In the genomic region with DNA sequence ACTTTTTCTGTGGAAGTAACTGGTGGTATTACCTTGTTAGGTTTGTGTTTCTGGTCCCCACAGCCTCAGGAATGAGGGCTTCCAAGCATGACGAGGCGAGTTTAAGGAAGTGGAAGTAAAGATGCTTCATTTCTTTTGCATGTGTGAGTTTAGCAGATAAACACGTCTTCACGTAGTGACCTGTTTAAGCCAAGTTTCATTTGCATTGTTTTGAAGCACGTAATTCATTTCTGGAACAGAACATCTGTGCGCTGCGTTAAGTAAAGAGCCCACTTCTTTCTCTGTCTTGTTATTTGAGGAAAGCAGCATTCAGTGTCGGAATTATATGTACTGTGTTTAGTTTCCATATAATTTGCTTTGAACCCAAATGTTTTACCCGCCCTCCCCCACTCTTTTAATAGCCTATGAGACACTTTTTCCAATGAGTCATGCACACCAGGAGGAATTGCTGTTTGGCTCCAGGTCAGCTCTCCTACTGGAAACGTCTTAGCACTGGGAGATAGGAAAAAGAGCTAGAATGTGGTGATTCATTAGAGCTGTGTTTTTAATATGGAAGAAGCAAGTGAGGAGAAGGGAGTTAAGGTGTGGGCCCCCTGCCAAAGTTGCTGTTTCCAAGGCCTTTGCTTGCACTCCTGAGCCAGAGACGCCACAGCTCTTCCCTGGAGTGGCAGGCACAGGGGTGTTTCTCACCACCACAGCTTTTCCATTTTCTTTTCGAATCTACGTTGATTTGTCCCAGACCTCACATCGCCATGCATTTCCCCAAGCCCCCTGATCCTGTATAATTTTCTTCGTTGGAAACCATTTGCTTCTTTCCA, we compare ENCODE assay signal across 8 cellular contexts. TPM values are rescaled to one million over a fixed set of nuclear protein-coding genes. Genes with fewer than 3 reads are reported as not detected.
DNase-seq lines count a peak whose midpoint lies in the region; ATAC-seq and TF ChIP-seq lines count a peak whose summit lies in the region.

No MANE protein-coding gene starts in this region.

- H3K9ac ChIP-seq in trophoblast cell (ENCODE audit: low read length): no peak overlapping the region

- no peak overlapping the region for H3K23ac ChIP-seq in trophoblast cell (ENCODE audit: low read length)

- H3K4me1 Mint-ChIP-seq in GM23338 (peaks cover 17% of the 10 kb centered on the region), progenitor cell of endocrine pancreas (ENCODE audit: low read depth) (peaks cover 31% of the 10 kb centered on the region)
- no peaks in the 10 kb centered on the region for H3K4me1 Mint-ChIP-seq in activated CD8-positive, alpha-beta memory T cell treated with anti-CD3 and anti-CD28 coated beads, Interleukin-2, amount 10 ng/mL, durations not matched to agents 7 days and 5 days

- H3K79me2 ChIP-seq in GM23338 (replicated peaks; ENCODE audit: insufficient read depth) (no peaks in the 10 kb centered on the region), trophoblast cell (ENCODE audit: control insufficient read depth, insufficient read depth, low read length, poor library complexity) (no peaks in the 10 kb centered on the region)

- peaks cover 4% of the 10 kb centered on the region; the same call in 1 of the 3 replicates for H3K36me3 Mint-ChIP-seq in GM23338 (ENCODE audit: low read depth)
- H3K36me3 Mint-ChIP-seq in activated CD8-positive, alpha-beta memory T cell treated with anti-CD3 and anti-CD28 coated beads, Interleukin-2, amount 10 ng/mL, durations not matched to agents 7 days and 5 days: no peaks in the 10 kb centered on the region
- no peaks in the 10 kb centered on the region for H3K36me3 Mint-ChIP-seq in progenitor cell of endocrine pancreas (ENCODE audit: insufficient read depth)

- H4K20me1 ChIP-seq in GM23338 (replicated peaks; ENCODE audit: insufficient read depth): no peaks in the 10 kb centered on the region

- H3K9me3 ChIP-seq in Peyer's patch (no peaks in the 10 kb centered on the region), trophoblast cell (ENCODE audit: insufficient read depth, low read depth, low read length) (peaks cover 2% of the 10 kb centered on the region)

- no peak for ATAC-seq in GM23338
- no peak for ATAC-seq in activated CD8-positive, alpha-beta memory T cell treated with anti-CD3 and anti-CD28 coated beads, Interleukin-2, amount 10 ng/mL, durations not matched to agents 7 days and 5 days
- no peak for ATAC-seq in GM18909 (IDR thresholded peaks at IDR 0.05; ENCODE audit: poor library complexity, unreplicated experiment)

- H3K36me3 ChIP-seq in GM23338 (ENCODE audit: insufficient read depth): no peaks in the 10 kb centered on the region
- no peaks in the 10 kb centered on the region for H3K36me3 ChIP-seq in Peyer's patch
- no peaks in the 10 kb centered on the region for H3K36me3 ChIP-seq in trophoblast cell (ENCODE audit: control insufficient read depth in 1 of 2, insufficient read depth in 2 of 2, low read length in 2 of 2)

- H3K4me3 ChIP-seq in GM23338: no peak overlapping the region
- H3K4me3 ChIP-seq in Peyer's patch: no peak overlapping the region
- H3K4me3 ChIP-seq in fibroblast of pulmonary artery (replicated peaks; ENCODE audit: low read depth, low read length): peak overlapping the region; percentile 38
- H3K4me3 ChIP-seq in trophoblast cell (ENCODE audit: low read depth, low read length): no peak overlapping the region

- no peak overlapping the region for H4K91ac ChIP-seq in trophoblast cell (ENCODE audit: low read depth, low read length)

- no peaks in the 10 kb centered on the region for H3F3A ChIP-seq in GM23338 (replicated peaks; ENCODE audit: low read depth)

- peak overlapping the region; percentile 93 for H2AFZ ChIP-seq in GM23338
- no peak overlapping the region for H2AFZ ChIP-seq in trophoblast cell (ENCODE audit: insufficient read depth, low read length, poor library complexity)

- DNase-seq in AG08395 (ENCODE audit: low spot score) (peak; percentile 94), GM23338 (ENCODE audit: low spot score) (no peak), Peyer's patch (peak in 1 of 3 donors; percentile 73), fibroblast of pulmonary artery (ENCODE audit: low read depth) (peak; percentile 98), trophoblast cell (peak; percentile 60 to 82), progenitor cell of endocrine pancreas (ENCODE audit: low spot score, unreplicated experiment) (no peak)
- DNase-seq in activated CD8-positive, alpha-beta memory T cell treated with anti-CD3 and anti-CD28 coated beads, Interleukin-2, amount 10 ng/mL, durations not matched to agents 7 days and 5 days: no peak

- no peak overlapping the region for H2BK5ac ChIP-seq in trophoblast cell (ENCODE audit: low read depth, low read length, poor library complexity)

- H3K27ac Mint-ChIP-seq in GM23338 (no peak overlapping the region), progenitor cell of endocrine pancreas (no peak overlapping the region)
- no peak overlapping the region for H3K27ac Mint-ChIP-seq in activated CD8-positive, alpha-beta memory T cell treated with anti-CD3 and anti-CD28 coated beads, Interleukin-2, amount 10 ng/mL, durations not matched to agents 7 days and 5 days

- H2BK120ac ChIP-seq in trophoblast cell (ENCODE audit: insufficient read depth, low read length, poor library complexity): no peak overlapping the region

- H3K4me2 ChIP-seq in GM23338 (no peak overlapping the region), trophoblast cell (ENCODE audit: low read length) (no peak overlapping the region)

- no peak overlapping the region for H2AK5ac ChIP-seq in trophoblast cell (ENCODE audit: low read length)

- H3K14ac ChIP-seq in trophoblast cell (ENCODE audit: low read length): no peak overlapping the region

- H2BK12ac ChIP-seq in trophoblast cell (ENCODE audit: low read length): peak overlapping the region; percentile 60

- TF ChIP-seq CTCF in GM23338 (conservative IDR thresholded peaks at IDR 0.05; ENCODE audit: low read depth in 2 of 2): no peak
- TF ChIP-seq CTCF in Peyer's patch (IDR thresholded peaks at IDR 0.05): no peak
- TF ChIP-seq CTCF in fibroblast of pulmonary artery (IDR thresholded peaks at IDR 0.05; ENCODE audit: low read length, missing control alignments): no peak
- no peak for TF ChIP-seq CTCF in progenitor cell of endocrine pancreas (IDR thresholded peaks at IDR 0.05; ENCODE audit: unreplicated experiment)

- CTCF ChIA-PET in activated CD8-positive, alpha-beta memory T cell treated with anti-CD3 and anti-CD28 coated beads, Interleukin-2, amount 10 ng/mL, durations not matched to agents 7 days and 5 days (lab: Charles Lee): no interaction called here

- H3K27ac ChIP-seq in GM23338 (ENCODE audit: low read depth) (no peak overlapping the region), Peyer's patch (peak overlapping the region; percentile 17 to 82 (median 59)), trophoblast cell (ENCODE audit: low read depth, low read length) (no peak overlapping the region)

- no peak overlapping the region for H3K4me3 Mint-ChIP-seq in GM23338
- no peak overlapping the region for H3K4me3 Mint-ChIP-seq in activated CD8-positive, alpha-beta memory T cell treated with anti-CD3 and anti-CD28 coated beads, Interleukin-2, amount 10 ng/mL, durations not matched to agents 7 days and 5 days
- H3K4me3 Mint-ChIP-seq in progenitor cell of endocrine pancreas (ENCODE audit: low read depth): no peak overlapping the region

- H3K4ac ChIP-seq in trophoblast cell (ENCODE audit: low read depth, low read length): no peak overlapping the region

- no peak overlapping the region for H4K8ac ChIP-seq in trophoblast cell (ENCODE audit: low read depth, low read length)

- no CpG with 5 or more reads among the region's 15 CpGs for WGBS in trophoblast cell (ENCODE audit: extremely low coverage, insufficient coverage, insufficient read length)

- H3K4me1 ChIP-seq in GM23338 (ENCODE audit: insufficient read depth): 0 out of 2 replicates have a peak, but pooled peaks cover 2% of the 10 kb centered on the region
- H3K4me1 ChIP-seq in Peyer's patch: peaks cover 0 to 37% (median 8%) of the 10 kb centered on the region in 4 donors
- H3K4me1 ChIP-seq in trophoblast cell (ENCODE audit: control insufficient read depth in 1 of 2, insufficient read depth in 2 of 2, low read length in 2 of 2): peaks cover 4 to 12% of the 10 kb centered on the region in 2 experiments

- no peaks in the 10 kb centered on the region for H3K9me2 ChIP-seq in GM23338 (ENCODE audit: insufficient read depth)

- H3K18ac ChIP-seq in trophoblast cell (ENCODE audit: low read length): no peak overlapping the region

- no peak overlapping the region for H4K12ac ChIP-seq in trophoblast cell (ENCODE audit: low read depth, low read length)

- H3K27me3 Mint-ChIP-seq in GM23338 (ENCODE audit: insufficient read depth, low read depth, poor library complexity) (peaks cover 2% of the 10 kb centered on the region), progenitor cell of endocrine pancreas (no peaks in the 10 kb centered on the region)
- H3K27me3 Mint-ChIP-seq in activated CD8-positive, alpha-beta memory T cell treated with anti-CD3 and anti-CD28 coated beads, Interleukin-2, amount 10 ng/mL, durations not matched to agents 7 days and 5 days: peaks cover 31% of the 10 kb centered on the region

- no peaks in the 10 kb centered on the region for H3K79me1 ChIP-seq in trophoblast cell (ENCODE audit: low read length)

- no peak for TF ChIP-seq POLR2A in Peyer's patch (IDR thresholded peaks at IDR 0.05)

- H3K9me3 Mint-ChIP-seq in GM23338 (peaks cover 8% of the 10 kb centered on the region), progenitor cell of endocrine pancreas (ENCODE audit: low read depth) (peaks cover 4% of the 10 kb centered on the region)
- peaks cover 2% of the 10 kb centered on the region for H3K9me3 Mint-ChIP-seq in activated CD8-positive, alpha-beta memory T cell treated with anti-CD3 and anti-CD28 coated beads, Interleukin-2, amount 10 ng/mL, durations not matched to agents 7 days and 5 days (ENCODE audit: low read depth)

- H3K27me3 ChIP-seq in GM23338 (ENCODE audit: insufficient read depth) (no peaks in the 10 kb centered on the region), Peyer's patch (no peaks in the 10 kb centered on the region), trophoblast cell (ENCODE audit: insufficient read depth, low read length) (no peaks in the 10 kb centered on the region)

TF ChIP-seq in GM23338, 12 proteins besides CTCF, POLR2A, EP300 and RAD21 (continues in another document):
- TF ChIP-seq EZH2phosphoT487 (IDR thresholded peaks at IDR 0.05; ENCODE audit: unreplicated experiment): no peak
- TF ChIP-seq EZH2 (IDR thresholded peaks at IDR 0.05; ENCODE audit: low read depth, unreplicated experiment): no peak
- TF ChIP-seq ZNF331 (CRISPR knock-in tag; IDR thresholded peaks at IDR 0.05; ENCODE audit: low read depth): no peak

RNA-seq across cellular contexts. Expression of gene BTBD16, which starts 36.8 kb away (rescaled TPM):
- not detected in 2 replicates for total RNA-seq in GM23338 (2014; rRNA removed; shearing (Covaris generic))
- polyA plus RNA-seq in GM23338 (2016; fragmentation: Nextera tagmentation; extraction: Ambion mirVana): not detected in 2 replicates
- total RNA-seq in Peyer's patch (not detected), progenitor cell of endocrine pancreas (not detected in 2 replicates)
- polyA plus RNA-seq in trophoblast cell (2013): not detected in 2 replicates
- not detected for total RNA-seq in activated CD8-positive, alpha-beta memory T cell treated with anti-CD3 and anti-CD28 coated beads, Interleukin-2, amount 10 ng/mL, durations not matched to agents 7 days and 5 days

Comparison
In these comparisons a context has a peak if more than half of its experiments do, and no peak if none do; other contexts are left out.
1. DNase-seq: peak in AG08395 (single experiment), fibroblast of pulmonary artery (single experiment) and trophoblast cell (2 of 2); none in GM23338 (single experiment), activated CD8-positive, alpha-beta memory T cell treated with anti-CD3 and anti-CD28 coated beads, Interleukin-2, amount 10 ng/mL, durations not matched to agents 7 days and 5 days (single experiment) and progenitor cell of endocrine pancreas (single experiment).
2. H3K27ac ChIP-seq: peak in Peyer's patch (4 of 4); none in GM23338 (single experiment) and trophoblast cell (single experiment).